17 cellular contexts compared by ENCODE assay signal in the genomic region with DNA sequence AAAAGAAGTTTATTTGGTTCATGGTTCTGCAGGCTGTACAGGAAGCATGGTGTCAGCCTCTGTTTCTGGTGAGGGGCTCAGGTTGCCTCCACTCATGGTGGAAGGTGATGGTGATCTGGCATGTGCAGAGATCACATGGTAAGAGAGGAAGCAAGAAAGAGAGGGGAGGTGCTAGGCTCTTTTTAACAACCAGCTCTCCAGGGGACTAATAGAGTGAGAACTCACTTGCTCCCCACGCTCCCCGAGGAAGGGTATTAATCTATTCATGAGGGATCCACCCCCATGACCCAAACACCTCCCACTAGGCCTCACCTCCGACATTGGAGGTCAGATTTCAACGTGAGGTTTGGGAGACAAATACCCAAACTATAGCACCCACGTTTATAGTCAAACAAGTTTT. TPM values are rescaled to one million over a fixed set of nuclear protein-coding genes. Genes with fewer than 3 reads are reported as not detected.
DNase-seq lines count a peak whose midpoint lies in the region; ATAC-seq, FAIRE-seq and TF ChIP-seq lines count a peak whose summit lies in the region.
"Had no signal": no experiment of that assay in that cellular context is flagged by ENCODE, and none has a peak within 500 bp of the region (broad histone marks: within the 10 kb centered on the region; RNA-seq: fewer than 3 reads in every experiment).

No MANE protein-coding gene starts in this region.

- no peak overlapping the region for H2AFZ ChIP-seq in K562 (ENCODE audit: low read depth, low read length)

- no peaks in the 10 kb centered on the region for H3K27me3 ChIP-seq in left ventricle myocardium inferior (ENCODE audit: low read depth)
- H3K27me3 ChIP-seq in K562 (ENCODE audit: control insufficient read depth in 2 of 2, insufficient read depth in 2 of 2, low read length in 2 of 2), result no peaks in the 10 kb centered on the region
- H3K27me3 ChIP-seq: BLaER1 treated with 17β-estradiol and CSF1 and Interleukin-3, amounts not matched to agents 10 nM and 100 nM; Peyer's patch; SJSA1 had no signal

- H3K9me3 ChIP-seq in left ventricle myocardium inferior (replicated peaks), result no peaks in the 10 kb centered on the region
- no peaks in the 10 kb centered on the region for H3K9me3 ChIP-seq in K562 (replicated peaks; ENCODE audit: control insufficient read depth, insufficient read depth, low read depth, low read length)
- H3K9me3 ChIP-seq: Peyer's patch, SJSA1 had no signal

- peaks cover 16 to 45% (median 19%) of the 10 kb centered on the region in 4 donors for H3K4me1 Mint-ChIP-seq in naive thymus-derived CD8-positive, alpha-beta T cell
- peaks cover 24% of the 10 kb centered on the region for H3K4me1 Mint-ChIP-seq in activated naive CD8-positive, alpha-beta T cell treated with anti-CD3 and anti-CD28 coated beads for 36 hours

- peak overlapping the region in 1 of 10 donors; percentile 37 for H3K4me3 Mint-ChIP-seq in naive thymus-derived CD8-positive, alpha-beta T cell
- no peak overlapping the region for H3K4me3 Mint-ChIP-seq in activated naive CD8-positive, alpha-beta T cell treated with anti-CD3 and anti-CD28 coated beads for 36 hours
- H3K4me3 Mint-ChIP-seq: H9 had no signal

- TF ChIP-seq EP300 in K562 (IDR thresholded peaks at IDR 0.05; ENCODE audit: low read length), result no peak

- FAIRE-seq in K562 (lab: Jason Lieb, UNC) (no peak), H54 (lab: Jason Lieb, UNC) (no peak)
- FAIRE-seq: A204.1 had no signal

- POLR2A ChIA-PET in K562 (lab: Yijun Ruan, JAX), result no interaction called here
- POLR2A ChIA-PET in naive thymus-derived CD8-positive, alpha-beta T cell (lab: Charles Lee), result no interaction called here

- H3K4me1 ChIP-seq in left ventricle myocardium inferior, result peaks cover 64% of the 10 kb centered on the region
- peaks cover 8 to 24% of the 10 kb centered on the region in 2 experiments for H3K4me1 ChIP-seq in K562 (replicated peaks in 1 of 2; ENCODE audit: control insufficient read depth in 2 of 2, insufficient read depth in 2 of 2, low read length in 2 of 2)
- H3K4me1 ChIP-seq: Peyer's patch, SJSA1 had no signal

- H3K36me3 ChIP-seq in left ventricle myocardium inferior (no peaks in the 10 kb centered on the region), K562 (ENCODE audit: control insufficient read depth, insufficient read depth, low read length) (no peaks in the 10 kb centered on the region)
- H3K36me3 ChIP-seq: BLaER1 treated with 17β-estradiol and CSF1 and Interleukin-3, amounts not matched to agents 10 nM and 100 nM; Peyer's patch; SJSA1 had no signal

- H3K4me3 ChIP-seq in left ventricle myocardium inferior (no peak overlapping the region), K562 (no peak overlapping the region)
- H3K4me3 ChIP-seq: BLaER1 treated with 17β-estradiol and CSF1 and Interleukin-3, amounts not matched to agents 10 nM and 100 nM; Peyer's patch; SJSA1 had no signal

- peak overlapping the region in 6 of 10 donors; percentile 23 to 91 (median 53) for H3K27ac Mint-ChIP-seq in naive thymus-derived CD8-positive, alpha-beta T cell
- no peak overlapping the region for H3K27ac Mint-ChIP-seq in activated naive CD8-positive, alpha-beta T cell treated with anti-CD3 and anti-CD28 coated beads for 36 hours
- H3K27ac Mint-ChIP-seq: H9 had no signal

- CTCF ChIA-PET in K562 (lab: Yijun Ruan, JAX; ENCODE audit: low intra/inter-chr PET ratio), result no interaction called here

- 15% methylated on average over 5 of the region's 5 CpGs for WGBS in K562 (ENCODE audit: insufficient coverage, low coverage, missing lambda C conversion rate)

- BruUV-seq in K562 (replicated peaks; lab: Mats Ljungman, UMichigan), result no TSS peak

- H3K9me3 Mint-ChIP-seq in naive thymus-derived CD8-positive, alpha-beta T cell, result peaks cover 0 to 18% (median 6%) of the 10 kb centered on the region in 9 donors
- peaks cover 8% of the 10 kb centered on the region for H3K9me3 Mint-ChIP-seq in activated naive CD8-positive, alpha-beta T cell treated with anti-CD3 and anti-CD28 coated beads for 36 hours

- in situ Hi-C loops in K562 (cut with MboI), result no loop called here

- DNase-seq in left ventricle myocardium inferior (no peak), left ventricle myocardium superior (no peak), NCI-H69 (lab: John Stamatoyannopoulos, UW) (peak; percentile 13), K562 (ENCODE audit: extremely low read depth in 1 of 4, low spot score in 3 of 4) (no peak), H54 (ENCODE audit: insufficient read length, low spot score) (no peak)
- no peak for DNase-seq in naive thymus-derived CD8-positive, alpha-beta T cell
- no peak for DNase-seq in activated naive CD8-positive, alpha-beta T cell treated with anti-CD3 and anti-CD28 coated beads for 36 hours
- DNase-seq: DMS79 treated with DMSO at 0.1 percent for 48 hours, H9, NCI-H1105, NCI-H524, Peyer's patch, SW 1271 had no signal

- TF ChIP-seq CTCF in left ventricle myocardium inferior (IDR thresholded peaks at IDR 0.05; ENCODE audit: borderline replicate concordance) (no peak), K562 (IDR thresholded peaks at IDR 0.05 in 2 of 3, conservative IDR thresholded peaks at IDR 0.05 in 1 of 3; ENCODE audit: insufficient read depth in 2 of 3, low read depth in 1 of 3, low read length in 3 of 3) (no peak)

- no peak overlapping the region; a peak in 1 of 4 replicates for H3K9ac ChIP-seq in K562 (ENCODE audit: insufficient read depth in 1 of 2, low read depth in 2 of 2, low read length in 2 of 2)
- H3K9ac ChIP-seq: BLaER1 treated with 17β-estradiol and CSF1 and Interleukin-3, amounts not matched to agents 10 nM and 100 nM had no signal

- no peak overlapping the region; the same call in 1 of the 2 replicates for H3K4me2 ChIP-seq in K562 (ENCODE audit: insufficient read depth, low read length)

- H3K9me1 ChIP-seq in K562 (ENCODE audit: control insufficient read depth, insufficient read depth, low read length), result peaks cover 3% of the 10 kb centered on the region

- ATAC-seq in left ventricle myocardium superior (no peak), K562 (peak; percentile 59), HG02884 (IDR thresholded peaks at IDR 0.05; ENCODE audit: unreplicated experiment) (no peak)
- no peak for ATAC-seq in naive thymus-derived CD8-positive, alpha-beta T cell

- peaks cover 38% of the 10 kb centered on the region for H3K79me2 ChIP-seq in K562 (ENCODE audit: control insufficient read depth, insufficient read depth, low read length)

- TF ChIP-seq POLR2A in K562 (conservative IDR thresholded peaks at IDR 0.05) (no peak), H54 (IDR thresholded peaks at IDR 0.05; ENCODE audit: low read depth, low read length) (no peak)

- no peaks in the 10 kb centered on the region for H4K20me1 ChIP-seq in K562 (replicated peaks; ENCODE audit: control insufficient read depth, insufficient read depth, low read length)
- H4K20me1 ChIP-seq: BLaER1 treated with 17β-estradiol and CSF1 and Interleukin-3, amounts not matched to agents 10 nM and 100 nM had no signal

- intact Hi-C loops in left ventricle myocardium inferior (cut with micrococcal nuclease), result no loop called here
- intact Hi-C loops in left ventricle myocardium superior (cut with micrococcal nuclease), result no loop called here
- intact Hi-C loops in K562 (cut with micrococcal nuclease), result no loop called here

- peak overlapping the region; percentile 58 for H3K27ac ChIP-seq in left ventricle myocardium inferior (replicated peaks)
- no peak overlapping the region; the same call in 2 of the 3 replicates for H3K27ac ChIP-seq in K562 (ENCODE audit: extremely low read depth, low read depth, low read length)
- H3K27ac ChIP-seq: BLaER1 treated with 17β-estradiol and CSF1 and Interleukin-3, amounts not matched to agents 10 nM and 100 nM; Peyer's patch; SJSA1 had no signal

- H3K27me3 Mint-ChIP-seq in naive thymus-derived CD8-positive, alpha-beta T cell, result no peaks in the 10 kb centered on the region
- H3K27me3 Mint-ChIP-seq in activated naive CD8-positive, alpha-beta T cell treated with anti-CD3 and anti-CD28 coated beads for 36 hours, result no peaks in the 10 kb centered on the region

- peaks cover 12 to 20% (median 17%) of the 10 kb centered on the region in 3 donors for H3K36me3 Mint-ChIP-seq in naive thymus-derived CD8-positive, alpha-beta T cell
- peaks cover 24% of the 10 kb centered on the region for H3K36me3 Mint-ChIP-seq in activated naive CD8-positive, alpha-beta T cell treated with anti-CD3 and anti-CD28 coated beads for 36 hours

- no peak for TF ChIP-seq RAD21 in K562 (CRISPR knock-in tag; conservative IDR thresholded peaks at IDR 0.05 in 1 of 2, IDR thresholded peaks at IDR 0.05 in 1 of 2)

RNA-seq across cellular contexts. Expression of a gene that starts 4.0 kb away (rescaled TPM):
- total RNA-seq in left ventricle myocardium inferior (not detected), left ventricle myocardium superior (not detected), K562 (2014; rRNA removed) (not detected in 2 replicates), K562 (2014; rRNA removed; fragmentation: Illumina TruSeq; extraction: Trizol) (0.11 TPM in 1 of 2 replicates, not detected in the other), K562 (2015; rRNA removed; fragmentation: Illumina TruSeq; extraction: Trizol) (not detected in 2 replicates), K562 (2021) (0.25 TPM in 1 of 2 replicates, not detected in the other)
- total RNA-seq in K562 (2011; cell fraction: chromatin; rRNA removed; ENCODE audit: low replicate concordance), result not detected in 2 replicates
- not detected in 2 replicates for total RNA-seq in K562 (2011; cell fraction: nucleolus; rRNA removed)
- total RNA-seq in K562 (2011; cell fraction: nucleoplasm; rRNA removed), result not detected in 2 replicates
- polyA plus RNA-seq in K562 (2011; rRNA removed) (0.04 and 0.05 TPM in 2 replicates), K562 (2014; fragmentation: Illumina TruSeq; extraction: Trizol) (not detected in 2 replicates), K562 (2014; fragmentation: Nextera tagmentation; extraction: Ambion mirVana) (under 1 TPM; 0.08 to 0.24 TPM), K562 (2014; rRNA removed) (0.21 TPM in 1 of 2 replicates, not detected in the other)
- polyA plus RNA-seq in K562 (2011; cell fraction: cytosol; rRNA removed), result not detected in 2 replicates
- polyA plus RNA-seq in K562 (2011; cell fraction: nucleus; rRNA removed), result not detected in 2 replicates
- polyA plus RNA-seq in K562 (2012), result 0.03 and 0.18 TPM in 2 replicates
- not detected in 2 replicates for polyA minus RNA-seq in K562 (2011; rRNA and poly(A)+ RNA removed)
- not detected in 2 replicates for polyA minus RNA-seq in K562 (2011; cell fraction: cytosol; rRNA and poly(A)+ RNA removed)
- polyA minus RNA-seq in K562 (2011; cell fraction: nucleus; rRNA and poly(A)+ RNA removed), result not detected in 2 replicates
- not detected for total RNA-seq in naive thymus-derived CD8-positive, alpha-beta T cell
- not detected for polyA plus RNA-seq in naive thymus-derived CD8-positive, alpha-beta T cell
- not detected for total RNA-seq in activated naive CD8-positive, alpha-beta T cell treated with anti-CD3 and anti-CD28 coated beads for 36 hours
- total RNA-seq: Peyer's patch, SJSA1 had no signal

RNA-seq across cellular contexts. Expression of a gene that starts 10.6 kb away (rescaled TPM):
- 17.7 TPM for total RNA-seq in left ventricle myocardium inferior
- total RNA-seq in left ventricle myocardium superior, result 13.7 TPM
- 9.5 and 33.5 TPM in 2 replicates for total RNA-seq in K562 (2011; cell fraction: chromatin; rRNA removed; ENCODE audit: low replicate concordance)
- 4.7 and 6.8 TPM in 2 replicates for total RNA-seq in K562 (2011; cell fraction: nucleolus; rRNA removed)
- total RNA-seq in K562 (2011; cell fraction: nucleoplasm; rRNA removed), result 18.8 and 37.2 TPM in 2 replicates
- total RNA-seq in K562 (2014; rRNA removed), result 8.3 and 9.1 TPM in 2 replicates
- 15.1 and 17.1 TPM in 2 replicates for total RNA-seq in K562 (2014; rRNA removed; fragmentation: Illumina TruSeq; extraction: Trizol)
- total RNA-seq in K562 (2015; rRNA removed; fragmentation: Illumina TruSeq; extraction: Trizol), result 11.4 and 12.3 TPM in 2 replicates
- total RNA-seq in K562 (2021), result 13.7 and 13.9 TPM in 2 replicates
- polyA plus RNA-seq in K562 (2011; rRNA removed), result 15.6 and 18.0 TPM in 2 replicates
- 2.1 and 5.6 TPM in 2 replicates for polyA plus RNA-seq in K562 (2011; cell fraction: cytosol; rRNA removed)
- polyA plus RNA-seq in K562 (2011; cell fraction: nucleus; rRNA removed), result 9.5 and 13.0 TPM in 2 replicates
- 10.9 and 11.1 TPM in 2 replicates for polyA plus RNA-seq in K562 (2012)
- 11.8 and 12.2 TPM in 2 replicates for polyA plus RNA-seq in K562 (2014; fragmentation: Illumina TruSeq; extraction: Trizol)
- 10 to 100 TPM; 51.0 to 53.7 TPM for polyA plus RNA-seq in K562 (2014; fragmentation: Nextera tagmentation; extraction: Ambion mirVana)
- polyA plus RNA-seq in K562 (2014; rRNA removed), result 15.3 and 18.5 TPM in 2 replicates
- 9.7 and 13.3 TPM in 2 replicates for polyA minus RNA-seq in K562 (2011; rRNA and poly(A)+ RNA removed)
- 2.4 and 5.2 TPM in 2 replicates for polyA minus RNA-seq in K562 (2011; cell fraction: cytosol; rRNA and poly(A)+ RNA removed)
- polyA minus RNA-seq in K562 (2011; cell fraction: nucleus; rRNA and poly(A)+ RNA removed), result 9.7 and 18.2 TPM in 2 replicates
- total RNA-seq in naive thymus-derived CD8-positive, alpha-beta T cell, result 10 to 100 TPM; 13.2 to 15.2 TPM
- 10 to 100 TPM; 12.2 to 17.8 (median 14.9) TPM for polyA plus RNA-seq in naive thymus-derived CD8-positive, alpha-beta T cell
- 1 to 10 TPM; 8.1 to 9.6 TPM for total RNA-seq in activated naive CD8-positive, alpha-beta T cell treated with anti-CD3 and anti-CD28 coated beads for 36 hours

RNA-seq across cellular contexts. Expression of a gene that starts 11.6 kb away (rescaled TPM):
- total RNA-seq in left ventricle myocardium inferior, result 1.6 TPM
- total RNA-seq in left ventricle myocardium superior, result 1.7 TPM
- 8.6 and 34.7 TPM in 2 replicates for total RNA-seq in K562 (2011; cell fraction: chromatin; rRNA removed; ENCODE audit: low replicate concordance)
- 5.0 and 7.0 TPM in 2 replicates for total RNA-seq in K562 (2011; cell fraction: nucleolus; rRNA removed)
- total RNA-seq in K562 (2011; cell fraction: nucleoplasm; rRNA removed), result 15.1 and 32.7 TPM in 2 replicates
- total RNA-seq in K562 (2014; rRNA removed), result 2.9 and 3.0 TPM in 2 replicates
- 4.7 and 4.8 TPM in 2 replicates for total RNA-seq in K562 (2014; rRNA removed; fragmentation: Illumina TruSeq; extraction: Trizol)
- 4.0 and 4.8 TPM in 2 replicates for total RNA-seq in K562 (2015; rRNA removed; fragmentation: Illumina TruSeq; extraction: Trizol)
- total RNA-seq in K562 (2021), result 1.4 and 1.8 TPM in 2 replicates
- polyA plus RNA-seq in K562 (2011; rRNA removed), result 1.4 and 1.5 TPM in 2 replicates
- 0.22 and 0.24 TPM in 2 replicates for polyA plus RNA-seq in K562 (2011; cell fraction: cytosol; rRNA removed)
- polyA plus RNA-seq in K562 (2011; cell fraction: nucleus; rRNA removed), result 4.1 and 4.8 TPM in 2 replicates
- polyA plus RNA-seq in K562 (2012), result 1.2 and 2.1 TPM in 2 replicates
- 1.4 and 1.5 TPM in 2 replicates for polyA plus RNA-seq in K562 (2014; fragmentation: Illumina TruSeq; extraction: Trizol)
- under 1 TPM; 0.67 to 0.92 TPM for polyA plus RNA-seq in K562 (2014; fragmentation: Nextera tagmentation; extraction: Ambion mirVana)
- 1.7 and 2.1 TPM in 2 replicates for polyA plus RNA-seq in K562 (2014; rRNA removed)
- polyA minus RNA-seq in K562 (2011; rRNA and poly(A)+ RNA removed), result 5.0 and 7.7 TPM in 2 replicates
- polyA minus RNA-seq in K562 (2011; cell fraction: cytosol; rRNA and poly(A)+ RNA removed), result 0.67 TPM in 1 of 2 replicates, not detected in the other
- 4.7 and 8.1 TPM in 2 replicates for polyA minus RNA-seq in K562 (2011; cell fraction: nucleus; rRNA and poly(A)+ RNA removed)
- total RNA-seq in naive thymus-derived CD8-positive, alpha-beta T cell, result 1 to 10 TPM; 3.8 to 5.0 TPM
- under 1 TPM; 0.23 to 0.51 (median 0.33) TPM for polyA plus RNA-seq in naive thymus-derived CD8-positive, alpha-beta T cell
- total RNA-seq in activated naive CD8-positive, alpha-beta T cell treated with anti-CD3 and anti-CD28 coated beads for 36 hours, result 1 to 10 TPM in 1 of 2 experiments, under 1 TPM in 1; 0.98 to 1.5 TPM
